ENCODE assay signal across 8 cellular contexts in genomic region chr9:109251080-109251775, GRCh38.
DNase-seq lines count a peak whose midpoint lies in the region; ATAC-seq, FAIRE-seq and TF ChIP-seq lines count a peak whose summit lies in the region.

No MANE protein-coding gene starts in this region.

- H2BK20ac ChIP-seq in H9 (ENCODE audit: low read depth, low read length, poor library complexity, severe bottlenecking) = no peak overlapping the region

- H3K36me3 Mint-ChIP-seq in H9 (ENCODE audit: insufficient read depth in 1 of 3, low read depth in 3 of 3) = peaks cover 5 to 44% (median 26%) of the 10 kb centered on the region in 3 experiments; a peak in 6 of 7 replicates
- no peaks in the 10 kb centered on the region for H3K36me3 Mint-ChIP-seq in CD4-positive, alpha-beta T cell (ENCODE audit: low read depth)

- H3T11ph ChIP-seq in H9 (ENCODE audit: low read length) = no peak overlapping the region

- H3K79me2 ChIP-seq in H9 (ENCODE audit: insufficient read depth, low read length) = no peaks in the 10 kb centered on the region

- H3K56ac ChIP-seq in H9 (ENCODE audit: insufficient read length, low read depth, low read length) = no peak overlapping the region

- DNase-seq in H9 (no peak), NCI-H510A (lab: John Stamatoyannopoulos, UW) (peak; percentile 65), dermis microvascular lymphatic vessel endothelial cell (ENCODE audit: low read depth in 2 of 2) (peak; percentile 62 to 90), pancreas (peak; percentile 75 to 90 (median 88)), GM20000 (ENCODE audit: low spot score) (no peak), NCI-H1436 (lab: John Stamatoyannopoulos, UW) (no peak)
- DNase-seq in CD4-positive, alpha-beta T cell = no peak

- no peak overlapping the region for H2AFZ ChIP-seq in H9 (ENCODE audit: low read length)

- no peak overlapping the region for H2BK5ac ChIP-seq in H9 (ENCODE audit: insufficient read length, low read length)

- H3K27ac ChIP-seq in H9 (ENCODE audit: insufficient read length, low read depth, low read length) (no peak overlapping the region), pancreas (peak overlapping the region; percentile 79 to 93 (median 87))
- no peak overlapping the region for H3K27ac ChIP-seq in CD4-positive, alpha-beta T cell (ENCODE audit: low read depth, low read length)

- H4K91ac ChIP-seq in H9 (ENCODE audit: insufficient read length, low read depth, low read length) = no peak overlapping the region

- H2BK12ac ChIP-seq in H9 (ENCODE audit: insufficient read length, low read depth, low read length) = no peak overlapping the region

- peak; percentile 59 for FAIRE-seq in pancreas (lab: Jason Lieb, UNC)

- no peak for TF ChIP-seq CTCF in H9 (conservative IDR thresholded peaks at IDR 0.05)
- no peak for TF ChIP-seq CTCF in pancreas (IDR thresholded peaks at IDR 0.05)
- no peak for TF ChIP-seq CTCF in GM20000 (IDR thresholded peaks at IDR 0.05; ENCODE audit: extremely low read depth, missing control alignments)
- no peak for TF ChIP-seq CTCF in CD4-positive, alpha-beta T cell (IDR thresholded peaks at IDR 0.05)

- H3K18ac ChIP-seq in H9 (ENCODE audit: insufficient read length, low read depth, low read length) = no peak overlapping the region

- H3K9me3 ChIP-seq in H9 (ENCODE audit: control insufficient read depth, low read depth, low read length) = no peaks in the 10 kb centered on the region
- no peaks in the 10 kb centered on the region for H3K9me3 ChIP-seq in pancreas
- H3K9me3 ChIP-seq in CD4-positive, alpha-beta T cell (ENCODE audit: control insufficient read depth, low read length) = no peaks in the 10 kb centered on the region

- H4K20me1 ChIP-seq in H9 (ENCODE audit: control insufficient read depth, insufficient read depth, insufficient read length) = no peaks in the 10 kb centered on the region

- H3K4ac ChIP-seq in H9 (ENCODE audit: low read depth, low read length) = no peak overlapping the region

- H3K79me1 ChIP-seq in H9 (ENCODE audit: insufficient read depth, low read depth, low read length, poor library complexity, severe bottlenecking) = no peaks in the 10 kb centered on the region

- no peak overlapping the region for H3K4me3 Mint-ChIP-seq in H9
- no peak overlapping the region for H3K4me3 Mint-ChIP-seq in CD4-positive, alpha-beta T cell

- CTCF ChIA-PET in CD4-positive, alpha-beta T cell (lab: Charles Lee) = no interaction called here

- no peak overlapping the region for H3K4me2 ChIP-seq in H9 (ENCODE audit: insufficient read depth, insufficient read length, low read length)

- intact Hi-C loops in pancreas (cut with DNase I) = loop anchor here in 1 of 3 donors (5.0 kb wide), 1 partner anchor 66 kb away; no protein-coding TSS in a partner anchor
- intact Hi-C loops in CD4-positive, alpha-beta T cell (cut with DNase I, micrococcal nuclease) = no loop called here

- ATAC-seq in pancreas = peak; percentile 60 to 74 (median 66)
- no peak for ATAC-seq in GM19035 (IDR thresholded peaks at IDR 0.05; ENCODE audit: unreplicated experiment)
- no peak for ATAC-seq in CD4-positive, alpha-beta T cell (ENCODE audit: poor library complexity)

- H3K9ac ChIP-seq in H9 (ENCODE audit: extremely low read depth, insufficient read length, low read length) = no peak overlapping the region

- no peak overlapping the region for H4K8ac ChIP-seq in H9 (replicated peaks; ENCODE audit: insufficient read length, low read depth, low read length)

- H3K4me1 ChIP-seq in H9 (ENCODE audit: insufficient read depth, low read length) = no peaks in the 10 kb centered on the region
- peaks cover 70 to 83% (median 73%) of the 10 kb centered on the region in 3 donors for H3K4me1 ChIP-seq in pancreas

- no peaks in the 10 kb centered on the region for H3K27me3 Mint-ChIP-seq in H9 (ENCODE audit: low read depth)
- H3K27me3 Mint-ChIP-seq in CD4-positive, alpha-beta T cell = peaks cover 5% of the 10 kb centered on the region

- WGBS in H9 (ENCODE audit: extremely low coverage, insufficient read length, low lambda C conversion rate) = no CpG with 5 or more reads among the region's 10 CpGs
- WGBS in pancreas, 2 donors = 35 to 37% methylated on average over 10 of the region's 10 CpGs

- H2BK120ac ChIP-seq in H9 (ENCODE audit: low read depth, low read length, poor library complexity, severe bottlenecking) = no peak overlapping the region

- H3K9me3 Mint-ChIP-seq in H9 = no peaks in the 10 kb centered on the region
- no peaks in the 10 kb centered on the region for H3K9me3 Mint-ChIP-seq in CD4-positive, alpha-beta T cell

- no peak overlapping the region for H4K5ac ChIP-seq in H9 (ENCODE audit: insufficient read length, low read depth, low read length)

- no peak overlapping the region for H3K4me3 ChIP-seq in pancreas

- POLR2A ChIA-PET in CD4-positive, alpha-beta T cell (lab: Charles Lee) = no interaction called here

- H2BK15ac ChIP-seq in H9 (ENCODE audit: low read depth, low read length) = no peak overlapping the region

- H3K27me3 ChIP-seq in H9 (ENCODE audit: insufficient read depth, low read length) = no peaks in the 10 kb centered on the region
- H3K27me3 ChIP-seq in pancreas = no peaks in the 10 kb centered on the region
- H3K27me3 ChIP-seq in CD4-positive, alpha-beta T cell (ENCODE audit: control insufficient read depth, insufficient read depth, low read length) = no peaks in the 10 kb centered on the region

- H3K23ac ChIP-seq in H9 (ENCODE audit: insufficient read length, low read depth, low read length) = no peak overlapping the region

- H3K27ac Mint-ChIP-seq in H9 = peak overlapping the region in 2 of 3 experiments; percentile 65 to 91; a peak in 6 of 7 replicates
- H3K27ac Mint-ChIP-seq in CD4-positive, alpha-beta T cell = no peak overlapping the region

- H3K23me2 ChIP-seq in H9 (ENCODE audit: insufficient read length, low read depth, low read length, poor library complexity, severe bottlenecking) = no peaks in the 10 kb centered on the region

- H3K4me1 Mint-ChIP-seq in H9 = peaks cover 33 to 39% of the 10 kb centered on the region in 2 experiments
- no peaks in the 10 kb centered on the region for H3K4me1 Mint-ChIP-seq in CD4-positive, alpha-beta T cell (ENCODE audit: low read depth)

- peaks cover 0 to under 1% (median 0%) of the 10 kb centered on the region in 3 donors for H3K36me3 ChIP-seq in pancreas

- H2AK5ac ChIP-seq in H9 (ENCODE audit: insufficient read length, low read length) = no peak overlapping the region

- H3K14ac ChIP-seq in H9 (ENCODE audit: insufficient read depth, low read length) = no peak overlapping the region

Comparison
In these comparisons a context has a peak if more than half of its experiments do, and no peak if none do; other contexts are left out.
1. DNase-seq: peak in NCI-H510A (single experiment), dermis microvascular lymphatic vessel endothelial cell (2 of 2) and pancreas (6 of 6); none in H9 (single experiment), GM20000 (single experiment), NCI-H1436 (single experiment) and CD4-positive, alpha-beta T cell (0 of 10).
2. H3K27ac ChIP-seq: peak in pancreas (4 of 4); none in H9 (single experiment) and CD4-positive, alpha-beta T cell (single experiment).
3. ATAC-seq: peak in pancreas (4 of 4); none in GM19035 (single experiment) and CD4-positive, alpha-beta T cell (single experiment).